9 cellular contexts compared by ENCODE assay signal in genomic region chr3:113948015-113948917, GRCh38. TPM values are rescaled to one million over a fixed set of nuclear protein-coding genes. Genes with fewer than 3 reads are reported as not detected.
DNase-seq lines count a peak whose midpoint lies in the region; ATAC-seq, FAIRE-seq and TF ChIP-seq lines count a peak whose summit lies in the region.
"Had no signal": no experiment of that assay in that cellular context is flagged by ENCODE, and none has a peak within 500 bp of the region (broad histone marks: within the 10 kb centered on the region; RNA-seq: fewer than 3 reads in every experiment).

No MANE protein-coding gene starts in this region.

- POLR2A ChIA-PET in GM12878 (lab: Charles Lee), result no interaction called here

- H3K9ac ChIP-seq in GM12878 (ENCODE audit: control insufficient read depth, insufficient read depth, low read length), result peak overlapping the region; percentile 46; the same call in 1 of the 2 replicates

- peak overlapping the region; percentile 70 for H3K4me3 ChIP-seq in GM12878

- H3K27ac ChIP-seq in GM12878 (ENCODE audit: control insufficient read depth, insufficient read depth), result no peak overlapping the region

- no peaks in the 10 kb centered on the region for H3K27me3 ChIP-seq in GM12878 (replicated peaks in 1 of 2; ENCODE audit: control insufficient read depth in 2 of 2, insufficient read depth in 2 of 2, low read length in 1 of 2)

- 6% methylated on average over 56 of the region's 65 CpGs for WGBS in GM12878 (ENCODE audit: insufficient coverage, insufficient replicate concordance, low lambda C conversion rate, missing lambda C conversion rate)

- DNase-seq in DMS 273 (lab: John Stamatoyannopoulos, UW; ENCODE audit: unreplicated experiment) (peak; percentile 90), SK-MEL-5 (ENCODE audit: low read depth, low spot score) (peak; percentile 15), GM12878 (ENCODE audit: low read depth, low spot score) (no peak), iPS-NIHi11 (ENCODE audit: low spot score) (peak; percentile 81)
- DNase-seq in stimulated activated CD4-positive, alpha-beta T cell treated with anti-CD3 and anti-CD28 coated beads, Interleukin-12 subunit alpha, Interleukin-12 subunit beta, amount 100 ng/mL, for 48 hours (ENCODE audit: low read depth in 2 of 3, low spot score in 1 of 3), result peak in 2 of 3 donors; percentile 1 to 5
- no peak for DNase-seq in NK-92 treated with Interleukin-12 subunit alpha and Interleukin-12 subunit beta, amount 100 ng/mL, for 24 hours (lab: John Stamatoyannopoulos, UW)

- H3K4me2 ChIP-seq in GM12878 (ENCODE audit: control insufficient read depth, insufficient read depth), result peak overlapping the region; percentile 99

- intact Hi-C loops in GM12878 (cut with micrococcal nuclease; ENCODE audit: unreplicated experiment), result loop anchor here (5.0 kb wide), 1 partner anchor 109 kb away; the partner anchor contains the start of genes CCDC191 and QTRT2

- CTCF ChIA-PET in GM12878 (lab: Yijun Ruan, JAX), result no interaction called here

- H2AFZ ChIP-seq in GM12878 (ENCODE audit: control insufficient read depth, low read depth, low read length), result peak overlapping the region; percentile 90

- H4K20me1 ChIP-seq in GM12878 (ENCODE audit: control insufficient read depth, insufficient read depth), result no peaks in the 10 kb centered on the region

- in situ Hi-C loops in SK-MEL-5 (cut with HindIII; ENCODE audit: low pct_unique_long_range_greater_than_20kb, low sequenced_read_pairs), result no loop called here
- in situ Hi-C loops in GM12878 (cut with MboI), result no loop called here

- no peak for TF ChIP-seq EP300 in GM12878 (IDR thresholded peaks at IDR 0.05; ENCODE audit: borderline replicate concordance in 1 of 2, control insufficient read depth in 1 of 2, low read depth in 2 of 2, low read length in 2 of 2)

- BruUV-seq in GM12878 (replicated peaks; lab: Mats Ljungman, UMichigan), result no TSS peak

- TF ChIP-seq CTCF in GM12878 (IDR thresholded peaks at IDR 0.05 in 2 of 3, conservative IDR thresholded peaks at IDR 0.05 in 1 of 3; ENCODE audit: control insufficient read depth in 2 of 3, extremely low read depth in 1 of 3, insufficient read depth in 1 of 3, low read depth in 3 of 3, low read length in 3 of 3), result no peak

- no peaks in the 10 kb centered on the region for H3K9me3 ChIP-seq in GM12878 (replicated peaks; ENCODE audit: control insufficient read depth, insufficient read depth, low read length)

- no peak for TF ChIP-seq RAD21 in GM12878 (IDR thresholded peaks at IDR 0.05; ENCODE audit: insufficient read depth, low read depth, low read length)

- H3K79me2 ChIP-seq in GM12878 (ENCODE audit: control insufficient read depth, insufficient read depth, low read length), result no peaks in the 10 kb centered on the region

- RAD21 ChIA-PET in GM12878 (lab: Charles Lee; ENCODE audit: unreplicated experiment), result no interaction called here

- H3K36me3 ChIP-seq in GM12878 (ENCODE audit: control insufficient read depth in 2 of 2, insufficient read depth in 2 of 2, low read length in 1 of 2), result no peaks in the 10 kb centered on the region

- no peak for TF ChIP-seq POLR2A in GM12878 (IDR thresholded peaks at IDR 0.05; ENCODE audit: low read depth, low read length)

- no peaks in the 10 kb centered on the region for H3K4me1 ChIP-seq in GM12878 (ENCODE audit: control insufficient read depth, insufficient read depth, low read length)

- ATAC-seq in GM19468 (IDR thresholded peaks at IDR 0.05; ENCODE audit: extremely low read depth, unreplicated experiment), result peak; percentile 21
- peak; percentile 33 for ATAC-seq in HG03565 (IDR thresholded peaks at IDR 0.05; ENCODE audit: unreplicated experiment)
- peak; percentile 74 for ATAC-seq in GM12878

- SMC1A ChIA-PET in GM12878 (lab: Charles Lee; ENCODE audit: uncharacterized antibody, unreplicated experiment), result no interaction called here

- FAIRE-seq in GM12878 (lab: Jason Lieb, UNC), result no peak
- FAIRE-seq: TTC549 had no signal

TF ChIP-seq in GM12878, 131 proteins besides CTCF, POLR2A, EP300 and RAD21:
- TF ChIP-seq SP1 (IDR thresholded peaks at IDR 0.05; ENCODE audit: low read depth, low read length) (no peak), SIN3A (IDR thresholded peaks at IDR 0.05; ENCODE audit: low read depth, low read length) (peak; percentile 14; the same call in 1 of the 2 replicates), HCFC1 (IDR thresholded peaks at IDR 0.05; ENCODE audit: low read length) (no peak), DPF2 (IDR thresholded peaks at IDR 0.05) (peak; percentile 68; the same call in 1 of the 2 replicates), MLLT1 (IDR thresholded peaks at IDR 0.05) (no peak), ZNF384 (IDR thresholded peaks at IDR 0.05; ENCODE audit: borderline replicate concordance, low read depth, low read length) (no peak), IKZF1 (conservative IDR thresholded peaks at IDR 0.05) (peak; percentile 75), BMI1 (IDR thresholded peaks at IDR 0.05; ENCODE audit: borderline replicate concordance) (0 out of 2 replicates have a peak, but pooled peaks have one; percentile 51), EGR1 (IDR thresholded peaks at IDR 0.05; ENCODE audit: borderline replicate concordance in 1 of 2, low read depth in 2 of 2, low read length in 2 of 2) (peak in 1 of 2 experiments; percentile 84; a peak in 2 of 3 replicates), LARP7 (IDR thresholded peaks at IDR 0.05) (peak; percentile 52; the same call in 1 of the 2 replicates), NR2F1 (conservative IDR thresholded peaks at IDR 0.05) (0 out of 2 replicates have a peak, but pooled peaks have one; percentile 7), CHD1 (IDR thresholded peaks at IDR 0.05; ENCODE audit: low read depth, low read length) (no peak), MTA3 (IDR thresholded peaks at IDR 0.05; ENCODE audit: borderline replicate concordance, low read length) (no peak), IKZF2 (IDR thresholded peaks at IDR 0.05) (0 out of 4 replicates have a peak, but pooled peaks of 1 of the 2 experiments have one; percentile 12), TARDBP (IDR thresholded peaks at IDR 0.05; ENCODE audit: borderline replicate concordance) (no peak), ESRRA (IDR thresholded peaks at IDR 0.05; ENCODE audit: low read length) (peak; percentile 41; the same call in 1 of the 2 replicates), GATAD2B (conservative IDR thresholded peaks at IDR 0.05; ENCODE audit: low read depth) (no peak; the same call in 1 of the 2 replicates), RB1 (IDR thresholded peaks at IDR 0.05; ENCODE audit: borderline replicate concordance) (no peak)
- TF ChIP-seq, protein P1, sequence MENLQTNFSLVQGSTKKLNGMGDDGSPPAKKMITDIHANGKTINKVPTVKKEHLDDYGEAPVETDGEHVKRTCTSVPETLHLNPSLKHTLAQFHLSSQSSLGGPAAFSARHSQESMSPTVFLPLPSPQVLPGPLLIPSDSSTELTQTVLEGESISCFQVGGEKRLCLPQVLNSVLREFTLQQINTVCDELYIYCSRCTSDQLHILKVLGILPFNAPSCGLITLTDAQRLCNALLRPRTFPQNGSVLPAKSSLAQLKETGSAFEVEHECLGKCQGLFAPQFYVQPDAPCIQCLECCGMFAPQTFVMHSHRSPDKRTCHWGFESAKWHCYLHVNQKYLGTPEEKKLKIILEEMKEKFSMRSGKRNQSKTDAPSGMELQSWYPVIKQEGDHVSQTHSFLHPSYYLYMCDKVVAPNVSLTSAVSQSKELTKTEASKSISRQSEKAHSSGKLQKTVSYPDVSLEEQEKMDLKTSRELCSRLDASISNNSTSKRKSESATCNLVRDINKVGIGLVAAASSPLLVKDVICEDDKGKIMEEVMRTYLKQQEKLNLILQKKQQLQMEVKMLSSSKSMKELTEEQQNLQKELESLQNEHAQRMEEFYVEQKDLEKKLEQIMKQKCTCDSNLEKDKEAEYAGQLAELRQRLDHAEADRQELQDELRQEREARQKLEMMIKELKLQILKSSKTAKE (IDR thresholded peaks at IDR 0.05; ENCODE audit: low read depth, poor library complexity, severe bottlenecking), result no peak

RNA-seq across cellular contexts. Expression of gene ZDHHC23, which starts 0.5 kb away (rescaled TPM):
- 3.9 and 5.4 TPM in 2 replicates for total RNA-seq in SK-MEL-5 (2014; rRNA removed; shearing (Covaris generic))
- polyA plus RNA-seq in SK-MEL-5 (2015; cell fraction: cytosol; rRNA removed), result 3.2 and 4.0 TPM in 2 replicates
- polyA plus RNA-seq in SK-MEL-5 (2015; cell fraction: nucleus; rRNA removed), result 32.7 and 43.6 TPM in 2 replicates
- total RNA-seq in GM12878 (2013; cell fraction: nucleolus; rRNA removed), result 11.9 and 13.9 TPM in 2 replicates
- total RNA-seq in GM12878 (2014; rRNA removed), result 3.2 and 4.3 TPM in 2 replicates
- total RNA-seq in GM12878 (2014; rRNA removed; fragmentation: Illumina TruSeq; extraction: Trizol), result 3.3 and 3.5 TPM in 2 replicates
- 3.3 and 4.6 TPM in 2 replicates for total RNA-seq in GM12878 (2021)
- 0.70 TPM for polyA plus RNA-seq in GM12878 (2011; ENCODE audit: low read depth)
- 2.6 and 3.1 TPM in 2 replicates for polyA plus RNA-seq in GM12878 (2011; rRNA removed)
- 1.0 TPM in 2 replicates for polyA plus RNA-seq in GM12878 (2011; cell fraction: cytosol; rRNA removed)
- 5.9 and 6.7 TPM in 2 replicates for polyA plus RNA-seq in GM12878 (2011; cell fraction: nucleus; rRNA removed)
- polyA plus RNA-seq in GM12878 (2012), result 0.79 and 1.6 TPM in 2 replicates
- polyA plus RNA-seq in GM12878 (2014; fragmentation: Illumina TruSeq; extraction: Trizol), result 4.3 and 5.0 TPM in 2 replicates
- 1 to 10 TPM in 1 of 2 experiments, under 1 TPM in 1; 0.79 to 1.0 TPM for polyA plus RNA-seq in GM12878 (2014; fragmentation: Nextera tagmentation; extraction: Ambion mirVana)
- 3.2 and 3.8 TPM in 2 replicates for polyA plus RNA-seq in GM12878 (2014; rRNA removed)
- polyA plus RNA-seq in GM12878 (2016; fragmentation: Nextera tagmentation; extraction: Ambion mirVana), result 1 to 10 TPM in 1 of 2 experiments, under 1 TPM in 1; 0.95 to 1.4 TPM
- polyA minus RNA-seq in GM12878 (2011; rRNA and poly(A)+ RNA removed), result 3.6 and 4.0 TPM in 2 replicates
- 0.94 and 1.2 TPM in 2 replicates for polyA minus RNA-seq in GM12878 (2011; cell fraction: cytosol; rRNA and poly(A)+ RNA removed)
- polyA minus RNA-seq in GM12878 (2011; cell fraction: nucleus; rRNA and poly(A)+ RNA removed), result 3.2 and 4.5 TPM in 2 replicates

Comparison
In these comparisons a context has a peak if more than half of its experiments do, and no peak if none do; other contexts are left out.
1. DNase-seq: peak in DMS 273 (single experiment), SK-MEL-5 (single experiment), iPS-NIHi11 (single experiment) and stimulated activated CD4-positive, alpha-beta T cell treated with anti-CD3 and anti-CD28 coated beads, Interleukin-12 subunit alpha, Interleukin-12 subunit beta, amount 100 ng/mL, for 48 hours (2 of 3); none in GM12878 (single experiment) and NK-92 treated with Interleukin-12 subunit alpha and Interleukin-12 subunit beta, amount 100 ng/mL, for 24 hours (single experiment).
2. ATAC-seq: peak in every context shown above with its lines; median percentile 74 in GM12878; 33 in HG03565; 21 in GM19468.